In genomic region chr12:115222220-115222619, GRCh38 we compare ENCODE assay signal across 22 cellular contexts.
"Had no signal": no experiment of that assay in that cellular context is flagged by ENCODE, and none has a peak within 500 bp of the region (broad histone marks: within the 10 kb centered on the region; RNA-seq: fewer than 3 reads in every experiment).

No MANE protein-coding gene starts in this region.

- H3K9ac ChIP-seq: neural progenitor cell had no signal

- H3K4me3 ChIP-seq: coronary artery, lung, neural progenitor cell, prostate gland, sigmoid colon, testis, tibial artery, vagina had no signal

- H3K36me3 ChIP-seq: neural progenitor cell, prostate gland, sigmoid colon, tibial artery, vagina had no signal

- ATAC-seq: effector memory CD8-positive, alpha-beta T cell; naive thymus-derived CD4-positive, alpha-beta T cell; right cardiac atrium; stimulated activated memory B cell treated with anti-CD40 and anti-IgM and Interleukin-4, amounts not matched to agents 10 μg/mL and 1 μg/mL and 100 μg/mL, for 72 hours; stimulated activated naive CD8-positive, alpha-beta T cell treated with anti-CD3 and anti-CD28 coated beads, Interleukin-15, Interleukin-2, amounts not matched to agents 100 U/mL and 50 U/mL, for 24 hours had no signal

- H2AFZ ChIP-seq: neural progenitor cell had no signal

- FAIRE-seq: frontal cortex had no signal

- H3K4me3 Mint-ChIP-seq: effector memory CD8-positive, alpha-beta T cell; immature natural killer cell; memory B cell; naive thymus-derived CD4-positive, alpha-beta T cell; nephron; neural progenitor cell; stimulated activated memory B cell treated with anti-CD40 and anti-IgM and Interleukin-4, amounts not matched to agents 10 μg/mL and 1 μg/mL and 100 μg/mL, for 72 hours had no signal

- H3K9me3 ChIP-seq: prostate gland, sigmoid colon, testis, tibial artery, vagina had no signal

- H3K36me3 Mint-ChIP-seq: immature natural killer cell; memory B cell; naive thymus-derived CD4-positive, alpha-beta T cell; neural progenitor cell; stimulated activated memory B cell treated with anti-CD40 and anti-IgM and Interleukin-4, amounts not matched to agents 10 μg/mL and 1 μg/mL and 100 μg/mL, for 72 hours had no signal

- H3K4me2 ChIP-seq: neural progenitor cell had no signal

- H3K4me1 ChIP-seq: prostate gland, testis, vagina had no signal

- H3K27me3 Mint-ChIP-seq: effector memory CD8-positive, alpha-beta T cell; memory B cell; naive thymus-derived CD4-positive, alpha-beta T cell; stimulated activated memory B cell treated with anti-CD40 and anti-IgM and Interleukin-4, amounts not matched to agents 10 μg/mL and 1 μg/mL and 100 μg/mL, for 72 hours had no signal

- H3K9me3 Mint-ChIP-seq: memory B cell; nephron; neural progenitor cell; stimulated activated memory B cell treated with anti-CD40 and anti-IgM and Interleukin-4, amounts not matched to agents 10 μg/mL and 1 μg/mL and 100 μg/mL, for 72 hours had no signal

- H3K27ac ChIP-seq: coronary artery, neural progenitor cell, prostate gland, sigmoid colon, testis, tibial artery, vagina had no signal

- H3K4me1 Mint-ChIP-seq: immature natural killer cell; memory B cell; naive thymus-derived CD4-positive, alpha-beta T cell; stimulated activated memory B cell treated with anti-CD40 and anti-IgM and Interleukin-4, amounts not matched to agents 10 μg/mL and 1 μg/mL and 100 μg/mL, for 72 hours had no signal

- DNase-seq: effector memory CD8-positive, alpha-beta T cell; hypothalamus; immature natural killer cell; midbrain; naive thymus-derived CD4-positive, alpha-beta T cell; nucleus accumbens; right cardiac atrium; sigmoid colon; stimulated activated CD4-positive, alpha-beta T cell treated with anti-CD3 and anti-CD28 coated beads, Interleukin-4, amount 100 ng/mL, for 4 hours; stimulated activated naive CD8-positive, alpha-beta T cell treated with anti-CD3 and anti-CD28 coated beads, Interleukin-15, Interleukin-2, amounts not matched to agents 100 U/mL and 50 U/mL, for 24 hours; substantia nigra; testis; tibial artery had no signal

- H3K27ac Mint-ChIP-seq: effector memory CD8-positive, alpha-beta T cell; immature natural killer cell; memory B cell; naive thymus-derived CD4-positive, alpha-beta T cell; stimulated activated memory B cell treated with anti-CD40 and anti-IgM and Interleukin-4, amounts not matched to agents 10 μg/mL and 1 μg/mL and 100 μg/mL, for 72 hours had no signal

- H3K27me3 ChIP-seq: neural progenitor cell, sigmoid colon, testis, tibial artery, vagina had no signal
